Comparison of ENCODE assay signal across 26 cellular contexts in genomic region chrX:84144991-84145390, GRCh38. TPM values are rescaled to one million over a fixed set of nuclear protein-coding genes. Genes with fewer than 3 reads are reported as not detected.
DNase-seq lines count a peak whose midpoint lies in the region; ATAC-seq, FAIRE-seq and TF ChIP-seq lines count a peak whose summit lies in the region.
"Had no signal": no experiment of that assay in that cellular context is flagged by ENCODE, and none has a peak within 500 bp of the region (broad histone marks: within the 10 kb centered on the region; RNA-seq: fewer than 3 reads in every experiment).

No MANE protein-coding gene starts in this region.

- DNase-seq in A549 (ENCODE audit: low read depth in 1 of 2, low spot score in 1 of 2) (no peak), left colon (no peak), small intestine (no peak)
- DNase-seq: ACHN; BE2C; C1 segment of cervical spinal cord; CD4-positive, alpha-beta memory T cell; CD4-positive, CD25-positive, alpha-beta regulatory T cell; CD8-positive, alpha-beta memory T cell; COR-L47; DMS 273 treated with DMSO at 0.1 percent for 48 hours; DMS153; DMS53; DMS79; DND-41; GDM1 had no signal

- H3K27me3 ChIP-seq in small intestine (ENCODE audit: control insufficient read depth in 2 of 2, insufficient read depth in 2 of 2, low read length in 2 of 2), result no peaks in the 10 kb centered on the region
- H3K27me3 ChIP-seq: BE2C had no signal

- no peak for TF ChIP-seq RAD21 in A549 (conservative IDR thresholded peaks at IDR 0.05 in 1 of 2, IDR thresholded peaks at IDR 0.05 in 1 of 2)

- no peaks in the 10 kb centered on the region for H3K4me1 ChIP-seq in A549
- no peaks in the 10 kb centered on the region for H3K4me1 ChIP-seq in small intestine (ENCODE audit: control insufficient read depth in 2 of 2, insufficient read depth in 1 of 2, low read depth in 1 of 2, low read length in 1 of 2)
- H3K4me1 ChIP-seq: BE2C, BLaER1 had no signal

- FAIRE-seq in A549 (lab: Jason Lieb, UNC), result peak; percentile 28
- FAIRE-seq in small intestine (lab: Jason Lieb, UNC), result peak; percentile 71
- FAIRE-seq: GM12878, GM12892, GM19239 had no signal

- 69% methylated on average over 3 of the region's 3 CpGs for WGBS in A549 (ENCODE audit: missing lambda C conversion rate)
- WGBS in small intestine, 3 donors, result 76 to 91% (median 81%) methylated on average over 3 of the region's 3 CpGs

- POLR2A ChIA-PET in A549 (lab: Yijun Ruan, JAX), result no interaction called here

- no peak for TF ChIP-seq EP300 in A549 (IDR thresholded peaks at IDR 0.05)

- H3K9me3 ChIP-seq in A549, result no peaks in the 10 kb centered on the region
- no peaks in the 10 kb centered on the region for H3K9me3 ChIP-seq in small intestine (ENCODE audit: control insufficient read depth, low read depth)
- H3K9me3 ChIP-seq: BE2C had no signal

- TF ChIP-seq POLR2A in A549 (IDR thresholded peaks at IDR 0.05; ENCODE audit: low read length), result no peak

- no peak for TF ChIP-seq CTCF in A549 (IDR thresholded peaks at IDR 0.05)

- no peaks in the 10 kb centered on the region for H3K36me3 ChIP-seq in small intestine (ENCODE audit: control insufficient read depth in 2 of 2, insufficient read depth in 2 of 2, low read length in 2 of 2)
- H3K36me3 ChIP-seq: BE2C, BLaER1 had no signal

- CTCF ChIA-PET in A549 (lab: Yijun Ruan, JAX), result no interaction called here

- H3K27ac ChIP-seq in A549, result no peak overlapping the region
- no peak overlapping the region for H3K27ac ChIP-seq in small intestine (ENCODE audit: low read depth in 1 of 2, low read length in 1 of 2)
- H3K27ac ChIP-seq: 22Rv1, BLaER1 had no signal

- H3K4me2 ChIP-seq in A549, result no peak overlapping the region
- H3K4me2 ChIP-seq: BLaER1 had no signal

- intact Hi-C loops in left colon (cut with DNase I, micrococcal nuclease), result no loop called here

- no peak overlapping the region for H3K4me3 ChIP-seq in A549
- no peak overlapping the region for H3K4me3 ChIP-seq in small intestine (ENCODE audit: low read depth in 1 of 2, low read length in 2 of 2)
- H3K4me3 ChIP-seq: BLaER1, GM12878 had no signal

- ATAC-seq in A549 (no peak), left colon (peak; percentile 84), GM21526 (IDR thresholded peaks at IDR 0.05; ENCODE audit: low FRiP score, unreplicated experiment) (no peak), GM18519 (IDR thresholded peaks at IDR 0.05; ENCODE audit: low FRiP score, unreplicated experiment) (no peak)
- ATAC-seq: GM12878 had no signal

TF ChIP-seq in A549, 52 proteins besides CTCF, POLR2A, EP300 and RAD21:
- TF ChIP-seq JUNB (IDR thresholded peaks at IDR 0.05), result no peak
- TF ChIP-seq E2F6 (IDR thresholded peaks at IDR 0.05; ENCODE audit: borderline replicate concordance, low read depth), result no peak
- no peak for TF ChIP-seq FOXS1 (CRISPR knock-in tag; IDR thresholded peaks at IDR 0.05)
- no peak for TF ChIP-seq BCL3 (IDR thresholded peaks at IDR 0.05)
- no peak for TF ChIP-seq ZSCAN20 (CRISPR knock-in tag; IDR thresholded peaks at IDR 0.05)
- TF ChIP-seq HDAC2 (IDR thresholded peaks at IDR 0.05), result no peak
- no peak for TF ChIP-seq CBX2 (IDR thresholded peaks at IDR 0.05; ENCODE audit: borderline replicate concordance, low read depth)
- no peak for TF ChIP-seq ZC3H11A (IDR thresholded peaks at IDR 0.05)
- TF ChIP-seq TFCP2L1 (CRISPR knock-in tag; IDR thresholded peaks at IDR 0.05), result no peak
- no peak for TF ChIP-seq GATA3 (IDR thresholded peaks at IDR 0.05; ENCODE audit: borderline replicate concordance)
- no peak for TF ChIP-seq KDM5A (IDR thresholded peaks at IDR 0.05)
- no peak for TF ChIP-seq NR3C1 (IDR thresholded peaks at IDR 0.05)
- no peak for TF ChIP-seq MYC (IDR thresholded peaks at IDR 0.05; ENCODE audit: borderline replicate concordance, low read length)
- no peak for TF ChIP-seq ESRRA (IDR thresholded peaks at IDR 0.05; ENCODE audit: borderline replicate concordance, low read length)
- no peak for TF ChIP-seq RFX5 (IDR thresholded peaks at IDR 0.05)
- no peak for TF ChIP-seq CEBPB (IDR thresholded peaks at IDR 0.05)
- no peak for TF ChIP-seq NPAS2 (CRISPR knock-in tag; IDR thresholded peaks at IDR 0.05; ENCODE audit: borderline replicate concordance)
- TF ChIP-seq HES2 (IDR thresholded peaks at IDR 0.05), result no peak
- no peak for TF ChIP-seq PBX3 (IDR thresholded peaks at IDR 0.05)
- no peak for TF ChIP-seq CHD4 (IDR thresholded peaks at IDR 0.05; ENCODE audit: borderline replicate concordance)

RNA-seq across cellular contexts. Expression of gene RPS6KA6, which starts 43.0 kb away (rescaled TPM):
- polyA plus RNA-seq in A549 (2011; rRNA removed) (10.8 and 11.3 TPM in 2 replicates), A549 (2017; fragmentation: RNase III; extraction: RNeasy Plus Mini Kit Qiagen cat#74134 plus additional on column Dnase treatment) (4.3 to 5.1 TPM (median 4.6 TPM) in 3 replicates), small intestine (1 to 10 TPM; 2.2 to 4.0 (median 3.5) TPM)
- 1.2 and 1.3 TPM in 2 replicates for polyA plus RNA-seq in A549 (2012; cell fraction: cytosol; rRNA removed)
- polyA plus RNA-seq in A549 (2012; cell fraction: nucleus; rRNA removed), result 1.0 and 1.4 TPM in 2 replicates
- polyA minus RNA-seq in A549 (2011; rRNA and poly(A)+ RNA removed), result 4.3 and 4.4 TPM in 2 replicates
- 10 to 100 TPM; 11.6 to 16.5 TPM for total RNA-seq in left colon
- total RNA-seq: A172, A673 had no signal
- polyA plus RNA-seq: CD14-positive monocyte; CD4-positive, alpha-beta memory T cell; CD8-positive, alpha-beta memory T cell had no signal
